ENCODE assay signal across 2 cellular contexts in the genomic region with DNA sequence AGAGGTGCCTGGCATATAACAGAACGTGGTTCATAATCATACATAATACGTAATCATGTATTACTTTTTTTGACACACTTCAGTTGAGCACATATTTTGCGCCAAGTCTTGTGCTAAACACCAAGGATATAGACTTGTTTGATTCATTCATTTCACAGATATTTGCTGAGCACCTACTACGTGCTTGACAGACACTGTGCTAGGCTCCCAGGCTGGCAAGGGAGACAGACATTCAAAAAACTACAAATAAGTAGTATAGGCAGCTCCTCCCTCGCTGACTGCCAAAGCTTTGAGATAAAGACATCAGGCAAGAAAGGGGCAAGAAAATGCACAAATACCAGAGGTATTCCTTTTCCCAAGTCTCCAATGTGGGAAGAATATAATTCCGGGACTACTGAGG.
TF ChIP-seq lines count a peak whose summit lies in the region.

No MANE protein-coding gene starts in this region.

TF ChIP-seq in endothelial cell of umbilical vein, 7 proteins besides CTCF, POLR2A, EP300 and RAD21 (continued from another document):
- TF ChIP-seq POLR2AphosphoS5 (IDR thresholded peaks at IDR 0.05; ENCODE audit: insufficient read depth, low read depth, low read length) (no peak), GATA2 (IDR thresholded peaks at IDR 0.05; ENCODE audit: insufficient read depth, insufficient read length, low read depth, low read length) (no peak), EZH2 (IDR thresholded peaks at IDR 0.05; ENCODE audit: borderline replicate concordance, low read depth, low read length, severe bottlenecking) (no peak), FOS (IDR thresholded peaks at IDR 0.05; ENCODE audit: borderline replicate concordance, insufficient read depth, low read length) (no peak)

TF ChIP-seq in neural cell, 6 proteins besides CTCF, POLR2A, EP300 and RAD21 (continued from another document):
- TF ChIP-seq, protein P1, sequence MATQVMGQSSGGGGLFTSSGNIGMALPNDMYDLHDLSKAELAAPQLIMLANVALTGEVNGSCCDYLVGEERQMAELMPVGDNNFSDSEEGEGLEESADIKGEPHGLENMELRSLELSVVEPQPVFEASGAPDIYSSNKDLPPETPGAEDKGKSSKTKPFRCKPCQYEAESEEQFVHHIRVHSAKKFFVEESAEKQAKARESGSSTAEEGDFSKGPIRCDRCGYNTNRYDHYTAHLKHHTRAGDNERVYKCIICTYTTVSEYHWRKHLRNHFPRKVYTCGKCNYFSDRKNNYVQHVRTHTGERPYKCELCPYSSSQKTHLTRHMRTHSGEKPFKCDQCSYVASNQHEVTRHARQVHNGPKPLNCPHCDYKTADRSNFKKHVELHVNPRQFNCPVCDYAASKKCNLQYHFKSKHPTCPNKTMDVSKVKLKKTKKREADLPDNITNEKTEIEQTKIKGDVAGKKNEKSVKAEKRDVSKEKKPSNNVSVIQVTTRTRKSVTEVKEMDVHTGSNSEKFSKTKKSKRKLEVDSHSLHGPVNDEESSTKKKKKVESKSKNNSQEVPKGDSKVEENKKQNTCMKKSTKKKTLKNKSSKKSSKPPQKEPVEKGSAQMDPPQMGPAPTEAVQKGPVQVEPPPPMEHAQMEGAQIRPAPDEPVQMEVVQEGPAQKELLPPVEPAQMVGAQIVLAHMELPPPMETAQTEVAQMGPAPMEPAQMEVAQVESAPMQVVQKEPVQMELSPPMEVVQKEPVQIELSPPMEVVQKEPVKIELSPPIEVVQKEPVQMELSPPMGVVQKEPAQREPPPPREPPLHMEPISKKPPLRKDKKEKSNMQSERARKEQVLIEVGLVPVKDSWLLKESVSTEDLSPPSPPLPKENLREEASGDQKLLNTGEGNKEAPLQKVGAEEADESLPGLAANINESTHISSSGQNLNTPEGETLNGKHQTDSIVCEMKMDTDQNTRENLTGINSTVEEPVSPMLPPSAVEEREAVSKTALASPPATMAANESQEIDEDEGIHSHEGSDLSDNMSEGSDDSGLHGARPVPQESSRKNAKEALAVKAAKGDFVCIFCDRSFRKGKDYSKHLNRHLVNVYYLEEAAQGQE (IDR thresholded peaks at IDR 0.05; ENCODE audit: borderline replicate concordance), result peak; percentile 38
